In the genomic region with DNA sequence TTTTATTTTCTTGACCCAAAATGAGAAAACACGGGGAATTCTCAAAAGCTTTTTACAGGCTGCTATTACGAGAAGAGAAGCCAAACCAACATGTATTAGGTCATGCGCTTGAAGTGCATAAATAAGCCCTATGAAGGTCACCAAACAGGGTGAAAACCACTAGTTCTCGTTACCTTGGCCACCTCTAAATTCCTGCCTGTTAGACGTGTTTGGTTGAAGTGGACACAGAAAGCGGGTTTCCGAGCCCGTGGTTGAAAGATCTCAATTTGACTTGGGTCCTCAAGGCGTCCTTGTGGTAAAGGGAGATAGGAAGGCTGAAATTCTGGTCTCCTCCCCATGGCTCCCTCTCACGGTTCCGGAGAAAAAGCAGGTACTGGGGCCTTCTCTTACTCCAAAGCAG, we compare ENCODE assay signal across 24 cellular contexts. TPM values are rescaled to one million over a fixed set of nuclear protein-coding genes. Genes with fewer than 3 reads are reported as not detected.
A peak's percentile ranks its signal among the peaks of the same experiment; 100 is the strongest.
DNase-seq lines count a peak whose midpoint lies in the region; ATAC-seq and TF ChIP-seq lines count a peak whose summit lies in the region.
"Had no signal": no experiment of that assay in that cellular context is flagged by ENCODE, and none has a peak within 500 bp of the region (broad histone marks: within the 10 kb centered on the region; RNA-seq: fewer than 3 reads in every experiment).

No MANE protein-coding gene starts in this region.

- 83% methylated on average over 11 of the region's 11 CpGs for WGBS in smooth muscle cell (ENCODE audit: low lambda C conversion rate)
- 87% methylated on average over 10 of the region's 11 CpGs for WGBS in mammary epithelial cell (ENCODE audit: low coverage, missing lambda C conversion rate)

- H3K27me3 ChIP-seq in KMS-11 (ENCODE audit: insufficient read depth, low read depth), result no peaks in the 10 kb centered on the region
- H3K27me3 ChIP-seq in smooth muscle cell (ENCODE audit: low read depth), result peaks cover 19% of the 10 kb centered on the region
- H3K27me3 ChIP-seq in osteoblast (ENCODE audit: insufficient read depth, low read length), result peaks cover 15% of the 10 kb centered on the region
- peaks cover 6% of the 10 kb centered on the region for H3K27me3 ChIP-seq in mammary epithelial cell (ENCODE audit: insufficient read depth, low read length)

- in situ Hi-C loops in mammary epithelial cell (cut with MboI; ENCODE audit: low sequenced_read_pairs in 2 of 2), result no loop called here

- TF ChIP-seq CTCF in GM12864 (IDR thresholded peaks at IDR 0.05; ENCODE audit: low read depth, low read length, missing control alignments), result peak; percentile 13
- TF ChIP-seq CTCF in KMS-11 (conservative IDR thresholded peaks at IDR 0.05; ENCODE audit: low read depth, low read length), result no peak
- no peak for TF ChIP-seq CTCF in epithelial cell of esophagus (IDR thresholded peaks at IDR 0.05; ENCODE audit: insufficient read depth, low read depth, low read length, missing control alignments)
- TF ChIP-seq CTCF in smooth muscle cell (IDR thresholded peaks at IDR 0.05; ENCODE audit: borderline replicate concordance, insufficient read depth, poor library complexity, severe bottlenecking), result no peak
- no peak for TF ChIP-seq CTCF in osteoblast (IDR thresholded peaks at IDR 0.05; ENCODE audit: extremely low read depth, low read depth, low read length)
- TF ChIP-seq CTCF in mammary epithelial cell (conservative IDR thresholded peaks at IDR 0.05 in 1 of 2, IDR thresholded peaks at IDR 0.05 in 1 of 2; ENCODE audit: extremely low read depth in 1 of 2, insufficient read depth in 1 of 2, low read depth in 1 of 2, low read length in 2 of 2), result no peak

- H3K4me3 ChIP-seq in GM12864 (ENCODE audit: low read depth, low read length) (peak overlapping the region; percentile 58), KMS-11 (IDR thresholded peaks at IDR 0.05; ENCODE audit: insufficient read depth, low read depth, low read length) (no peak overlapping the region), epithelial cell of esophagus (ENCODE audit: low read length) (peak overlapping the region; percentile 31), smooth muscle cell (no peak overlapping the region), osteoblast (ENCODE audit: insufficient read depth, low read length) (no peak overlapping the region), mammary epithelial cell (replicated peaks in 1 of 3; ENCODE audit: insufficient read depth in 1 of 3, low read depth in 2 of 3, low read length in 3 of 3) (no peak overlapping the region)
- H3K4me3 ChIP-seq: GM12878, GM23248, SJSA1 had no signal

- no peak for ATAC-seq in HG03457 (IDR thresholded peaks at IDR 0.05; ENCODE audit: unreplicated experiment)
- ATAC-seq: Right ventricle myocardium inferior had no signal

- peak overlapping the region; percentile 91 for H3K27ac ChIP-seq in KMS-11
- peak overlapping the region; percentile 70 for H3K27ac ChIP-seq in smooth muscle cell (ENCODE audit: low read depth)
- H3K27ac ChIP-seq in osteoblast (ENCODE audit: low read depth, low read length), result no peak overlapping the region
- H3K27ac ChIP-seq in mammary epithelial cell (ENCODE audit: insufficient read depth, low read depth, low read length), result no peak overlapping the region
- H3K27ac ChIP-seq: GM23248, SJSA1 had no signal

- dilution Hi-C loops in mammary epithelial cell (cut with HindIII; ENCODE audit: low sequenced_read_pairs), result no loop called here

- H3K79me2 ChIP-seq in KMS-11 (ENCODE audit: insufficient read depth, low read depth) (peaks cover 100% of the 10 kb centered on the region), smooth muscle cell (ENCODE audit: low read depth) (no peaks in the 10 kb centered on the region), osteoblast (ENCODE audit: insufficient read depth, low read length) (peaks cover 6% of the 10 kb centered on the region), mammary epithelial cell (ENCODE audit: insufficient read depth, low read length) (no peaks in the 10 kb centered on the region)

- H3K4me2 ChIP-seq in KMS-11 (peak overlapping the region; percentile 96), smooth muscle cell (peak overlapping the region; percentile 24), osteoblast (ENCODE audit: insufficient read depth, low read length) (no peak overlapping the region), mammary epithelial cell (ENCODE audit: insufficient read depth, low read depth, low read length) (no peak overlapping the region)

- H3K4me1 ChIP-seq in KMS-11 (ENCODE audit: low read depth, poor library complexity, severe bottlenecking) (peaks cover 19% of the 10 kb centered on the region), smooth muscle cell (ENCODE audit: low read depth) (peaks cover 21% of the 10 kb centered on the region), osteoblast (ENCODE audit: insufficient read depth, low read length) (no peaks in the 10 kb centered on the region), mammary epithelial cell (ENCODE audit: insufficient read depth, low read length) (no peaks in the 10 kb centered on the region)
- H3K4me1 ChIP-seq: SJSA1 had no signal

- H2AFZ ChIP-seq in KMS-11 (ENCODE audit: low read depth) (no peak overlapping the region), smooth muscle cell (ENCODE audit: low read depth) (no peak overlapping the region), osteoblast (ENCODE audit: low read length) (no peak overlapping the region), mammary epithelial cell (ENCODE audit: low read depth, low read length) (no peak overlapping the region)
- H2AFZ ChIP-seq: GM23248 had no signal

- DNase-seq in GM12864 (ENCODE audit: low read depth), result no peak
- DNase-seq in epithelial cell of esophagus (ENCODE audit: low read depth), result no peak
- DNase-seq in smooth muscle cell (lab: John Stamatoyannopoulos, UW; ENCODE audit: unreplicated experiment), result no peak
- no peak for DNase-seq in osteoblast (ENCODE audit: insufficient read length, low spot score, missing footprints)
- DNase-seq in mammary epithelial cell, result no peak
- DNase-seq: CD4-positive, CD25-positive, alpha-beta regulatory T cell; EL; GM23248; H9; HFFc6; IMR-90; Kasumi-1; NCI-H1417; NCI-H1694 treated with DMSO at 0.1 percent for 48 hours; NCI-H2081 treated with DMSO at 0.1 percent for 48 hours; NCI-H226; NCI-H748 treated with DMSO at 0.1 percent for 48 hours had no signal

- H3K36me3 ChIP-seq in KMS-11 (ENCODE audit: insufficient read depth) (no peaks in the 10 kb centered on the region; the same call in 1 of the 2 replicates), smooth muscle cell (ENCODE audit: low read depth) (no peaks in the 10 kb centered on the region), osteoblast (ENCODE audit: insufficient read depth, low read length) (no peaks in the 10 kb centered on the region), mammary epithelial cell (ENCODE audit: insufficient read depth, low read length) (no peaks in the 10 kb centered on the region)
- H3K36me3 ChIP-seq: SJSA1 had no signal

- BruUV-seq in mammary epithelial cell (replicated peaks; lab: Mats Ljungman, UMichigan), result no TSS peak

- peak overlapping the region; percentile 96 for H3K9ac ChIP-seq in KMS-11
- no peak overlapping the region for H3K9ac ChIP-seq in smooth muscle cell (ENCODE audit: low read depth)
- no peak overlapping the region for H3K9ac ChIP-seq in mammary epithelial cell (ENCODE audit: insufficient read depth, low read length)
- H3K9ac ChIP-seq: GM23248 had no signal

- CTCF ChIA-PET in mammary epithelial cell (lab: Charles Lee; ENCODE audit: low non-redundant PET), result no interaction called here

- H4K20me1 ChIP-seq in KMS-11 (ENCODE audit: insufficient read depth) (peaks cover 28% of the 10 kb centered on the region; the same call in 1 of the 2 replicates), smooth muscle cell (ENCODE audit: low read depth) (no peaks in the 10 kb centered on the region), osteoblast (ENCODE audit: insufficient read depth, low read length) (no peaks in the 10 kb centered on the region), mammary epithelial cell (ENCODE audit: insufficient read depth, low read length) (no peaks in the 10 kb centered on the region)

- H3K9me3 ChIP-seq in smooth muscle cell (replicated peaks; ENCODE audit: low read depth) (no peaks in the 10 kb centered on the region), osteoblast (ENCODE audit: low read depth, low read length) (no peaks in the 10 kb centered on the region), mammary epithelial cell (replicated peaks; ENCODE audit: insufficient read depth, low read length) (no peaks in the 10 kb centered on the region)
- H3K9me3 ChIP-seq: SJSA1 had no signal

- intact Hi-C loops in mammary epithelial cell (cut with micrococcal nuclease), result no loop called here

- no peaks in the 10 kb centered on the region for H3F3A ChIP-seq in smooth muscle cell (ENCODE audit: low read depth)

RNA-seq across cellular contexts. Expression of a gene that starts 6.2 kb away (rescaled TPM):
- 1.3 and 3.4 TPM in 2 replicates for total RNA-seq in smooth muscle cell
- 0.98 and 2.9 TPM in 2 replicates for polyA plus RNA-seq in smooth muscle cell
- 17.7 and 19.2 TPM in 2 replicates for total RNA-seq in osteoblast
- 1 to 10 TPM in 1 of 2 donors, under 1 TPM in 1; 0.31 to 1.0 TPM for total RNA-seq in mammary epithelial cell
- 0.03 TPM for polyA plus RNA-seq in mammary epithelial cell
- polyA minus RNA-seq in mammary epithelial cell, result not detected
- total RNA-seq: A673; CD4-positive, CD25-positive, alpha-beta regulatory T cell; GM12878; GM23248; MCF 10A had no signal
- polyA plus RNA-seq: CD4-positive, CD25-positive, alpha-beta regulatory T cell had no signal

Comparison
In these comparisons a context has a peak if more than half of its experiments do, and no peak if none do; other contexts are left out.
1. H3K4me3 ChIP-seq: peak in GM12864 (single experiment) and epithelial cell of esophagus (single experiment); none in KMS-11 (single experiment), smooth muscle cell (single experiment), osteoblast (single experiment) and mammary epithelial cell (0 of 3).
2. H3K27ac ChIP-seq: peak in KMS-11 (single experiment) and smooth muscle cell (single experiment); none in osteoblast (single experiment) and mammary epithelial cell (single experiment).
3. H3K4me2 ChIP-seq: peak in KMS-11 (single experiment) and smooth muscle cell (single experiment); none in osteoblast (single experiment) and mammary epithelial cell (single experiment).